In the genomic region with DNA sequence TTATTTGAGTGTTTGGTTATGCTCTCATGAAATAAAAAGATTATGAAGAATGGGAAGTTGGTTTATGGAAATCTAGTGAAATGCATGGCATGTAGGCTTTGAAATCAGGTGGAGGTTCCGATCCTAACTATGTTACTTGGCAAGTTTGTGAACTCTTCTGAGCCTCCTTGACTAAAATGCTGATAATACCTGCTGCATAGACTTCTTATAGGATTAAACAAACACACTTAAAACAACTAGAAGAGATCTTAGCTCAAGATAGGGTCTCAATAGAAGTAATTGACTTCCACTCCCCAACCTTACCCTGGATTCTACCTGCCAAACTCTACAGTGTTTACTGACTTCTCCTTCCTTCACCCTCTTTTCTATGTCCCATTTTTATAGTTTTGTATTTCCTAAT, we compare ENCODE assay signal across 24 cellular contexts.
"Had no signal": no experiment of that assay in that cellular context is flagged by ENCODE, and none has a peak within 500 bp of the region (broad histone marks: within the 10 kb centered on the region; RNA-seq: fewer than 3 reads in every experiment).

No MANE protein-coding gene starts in this region.

- H3K9me3 Mint-ChIP-seq: activated naive CD4-positive, alpha-beta T cell treated with anti-CD3 and anti-CD28 coated beads, Interleukin-2, amount 50 U/mL, for 24 hours had no signal

- H3K27me3 Mint-ChIP-seq: activated naive CD4-positive, alpha-beta T cell treated with anti-CD3 and anti-CD28 coated beads, Interleukin-2, amount 50 U/mL, for 24 hours; activated T-cell treated with anti-CD3 and anti-CD28 coated beads, Interleukin-2, amount 50 U/mL, for 24 hours; brain had no signal

- ATAC-seq: activated CD8-positive, alpha-beta memory T cell treated with anti-CD3 and anti-CD28 coated beads, Interleukin-2, amount 10 ng/mL, durations not matched to agents 7 days and 5 days; PC-3 had no signal

- H3K27ac Mint-ChIP-seq: activated B cell treated with CpG ODN at 0.5 μM for 24 hours; activated CD4-positive, alpha-beta T cell treated with anti-CD3 and anti-CD28 coated beads, Interleukin-2, amount 10 ng/mL, durations not matched to agents 24 days and 14 days; activated CD8-positive, alpha-beta memory T cell treated with anti-CD3 and anti-CD28 coated beads, Interleukin-2, amount 10 ng/mL, durations not matched to agents 7 days and 5 days; activated naive CD4-positive, alpha-beta T cell treated with anti-CD3 and anti-CD28 coated beads, Interleukin-2, amount 50 U/mL, for 24 hours; activated T-cell treated with anti-CD3 and anti-CD28 coated beads, Interleukin-2, amount 50 U/mL, for 24 hours; activated T-helper 1 cell treated with anti-CD3 and anti-CD28 coated beads, Interleukin-12 subunit alpha, Interleukin-12 subunit beta, Interleukin-2, Interleukin-4 antibody, amounts not matched to agents 30 ng/mL and 10 ng/mL and 1 ng/mL, durations not matched to agents 14 hours and 24 hours and 36 hours; brain; T-helper 1 cell treated with Interleukin-12 subunit alpha and Interleukin-12 subunit beta and Interleukin-4 antibody, amounts not matched to agents 30 μg/mL and 1 μg/mL, for 36 hours had no signal

- H3K36me3 Mint-ChIP-seq: activated CD8-positive, alpha-beta memory T cell treated with anti-CD3 and anti-CD28 coated beads, Interleukin-2, amount 10 ng/mL, durations not matched to agents 7 days and 5 days; activated naive CD4-positive, alpha-beta T cell treated with anti-CD3 and anti-CD28 coated beads, Interleukin-2, amount 50 U/mL, for 24 hours; brain had no signal

- H3K4me2 ChIP-seq: KMS-11 had no signal

- DNase-seq: activated B cell treated with CpG ODN at 0.5 μM for 24 hours; activated CD4-positive, alpha-beta T cell treated with anti-CD3 and anti-CD28 coated beads for 1 hour; activated CD4-positive, alpha-beta T cell treated with anti-CD3 and anti-CD28 coated beads, Interleukin-2, amount 10 ng/mL, durations not matched to agents 24 days and 14 days; activated CD4-positive, alpha-beta T cell treated with anti-CD3 and anti-CD28 coated beads, Interleukin-2, amount 50 U/mL, for 48 hours; activated CD8-positive, alpha-beta memory T cell treated with anti-CD3 and anti-CD28 coated beads, Interleukin-2, amount 10 ng/mL, durations not matched to agents 7 days and 5 days; activated effector memory CD4-positive, alpha-beta T cell treated with Interleukin-2 at 50 U/mL for 16 hours; activated naive CD4-positive, alpha-beta T cell; activated T-cell treated with anti-CD3 and anti-CD28 coated beads, Interleukin-2, amount 50 U/mL, for 24 hours; amniotic stem cell; NCI-H1105; NCI-H1436; NCI-H1694 treated with DMSO at 0.1 percent for 48 hours; NCI-H2029 treated with DMSO at 0.1 percent for 48 hours; NCI-H345; NCI-H510A; NCI-H526 treated with DMSO at 0.1 percent for 48 hours; PC-3; SHP77 treated with DMSO at 0.1 percent for 48 hours had no signal

- H3K4me3 Mint-ChIP-seq: activated B cell treated with CpG ODN at 0.5 μM for 24 hours; activated CD4-positive, alpha-beta T cell treated with anti-CD3 and anti-CD28 coated beads, Interleukin-2, amount 10 ng/mL, durations not matched to agents 24 days and 14 days; activated CD8-positive, alpha-beta memory T cell treated with anti-CD3 and anti-CD28 coated beads, Interleukin-2, amount 10 ng/mL, durations not matched to agents 7 days and 5 days; activated naive CD4-positive, alpha-beta T cell treated with anti-CD3 and anti-CD28 coated beads, Interleukin-2, amount 50 U/mL, for 24 hours; activated T-cell treated with anti-CD3 and anti-CD28 coated beads, Interleukin-2, amount 50 U/mL, for 24 hours; activated T-helper 1 cell treated with anti-CD3 and anti-CD28 coated beads, Interleukin-12 subunit alpha, Interleukin-12 subunit beta, Interleukin-2, Interleukin-4 antibody, amounts not matched to agents 30 ng/mL and 10 ng/mL and 1 ng/mL, durations not matched to agents 14 hours and 24 hours and 36 hours; brain; central memory CD8-positive, alpha-beta T cell; T-helper 1 cell treated with Interleukin-12 subunit alpha and Interleukin-12 subunit beta and Interleukin-4 antibody, amounts not matched to agents 30 μg/mL and 1 μg/mL, for 36 hours had no signal

- H3K27ac ChIP-seq: KMS-11 had no signal

- H3K4me1 Mint-ChIP-seq: activated B cell treated with CpG ODN at 0.5 μM for 24 hours; activated CD4-positive, alpha-beta T cell treated with anti-CD3 and anti-CD28 coated beads, Interleukin-2, amount 10 ng/mL, durations not matched to agents 24 days and 14 days; activated CD8-positive, alpha-beta memory T cell treated with anti-CD3 and anti-CD28 coated beads, Interleukin-2, amount 10 ng/mL, durations not matched to agents 7 days and 5 days; activated naive CD4-positive, alpha-beta T cell treated with anti-CD3 and anti-CD28 coated beads, Interleukin-2, amount 50 U/mL, for 24 hours; brain; central memory CD8-positive, alpha-beta T cell had no signal

- H3K9ac ChIP-seq: KMS-11 had no signal
